In the genomic region with DNA sequence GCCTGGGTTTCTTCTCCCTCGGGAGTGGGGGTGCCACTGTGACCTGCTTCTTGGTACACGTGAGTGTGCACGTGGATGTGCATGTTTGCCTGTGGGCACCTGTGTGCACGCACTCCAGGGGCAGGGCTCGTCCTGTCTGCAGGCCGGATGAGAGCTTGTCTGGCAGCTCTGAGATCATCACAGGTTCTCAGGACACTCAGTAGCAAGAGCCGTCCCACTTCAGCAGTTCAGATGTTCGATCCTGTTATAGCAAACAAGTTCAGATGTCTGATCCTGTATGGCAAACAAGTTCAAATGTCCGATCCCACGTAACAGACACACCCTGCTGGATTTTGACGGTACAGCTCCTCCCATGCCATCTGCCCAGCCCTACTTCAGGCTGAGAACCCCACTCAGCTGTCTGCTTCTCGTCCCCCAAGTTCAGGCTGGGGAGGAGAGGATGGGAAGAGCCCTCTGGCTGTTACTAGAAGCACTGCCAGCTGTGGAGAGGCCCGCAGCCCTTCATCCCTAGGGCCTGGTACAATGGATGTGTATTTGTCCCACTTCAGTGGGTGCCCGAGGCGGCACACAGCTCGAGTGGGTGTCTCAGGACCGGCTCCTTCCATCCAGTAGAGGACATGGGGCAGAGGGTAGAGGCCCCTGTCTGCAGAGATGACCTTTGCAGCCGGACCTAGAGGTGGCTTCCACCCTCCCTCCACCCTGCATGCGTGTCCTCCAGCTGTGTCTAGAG, we compare ENCODE assay signal across 1 cellular context.
A peak's percentile ranks its signal among the peaks of the same experiment; 100 is the strongest.
TF ChIP-seq lines count a peak whose summit lies in the region.

No MANE protein-coding gene starts in this region.

TF ChIP-seq in HepG2, 621 proteins besides CTCF, POLR2A, EP300 and RAD21 (continued from another document and continues in another):
- TF ChIP-seq, protein P1, sequence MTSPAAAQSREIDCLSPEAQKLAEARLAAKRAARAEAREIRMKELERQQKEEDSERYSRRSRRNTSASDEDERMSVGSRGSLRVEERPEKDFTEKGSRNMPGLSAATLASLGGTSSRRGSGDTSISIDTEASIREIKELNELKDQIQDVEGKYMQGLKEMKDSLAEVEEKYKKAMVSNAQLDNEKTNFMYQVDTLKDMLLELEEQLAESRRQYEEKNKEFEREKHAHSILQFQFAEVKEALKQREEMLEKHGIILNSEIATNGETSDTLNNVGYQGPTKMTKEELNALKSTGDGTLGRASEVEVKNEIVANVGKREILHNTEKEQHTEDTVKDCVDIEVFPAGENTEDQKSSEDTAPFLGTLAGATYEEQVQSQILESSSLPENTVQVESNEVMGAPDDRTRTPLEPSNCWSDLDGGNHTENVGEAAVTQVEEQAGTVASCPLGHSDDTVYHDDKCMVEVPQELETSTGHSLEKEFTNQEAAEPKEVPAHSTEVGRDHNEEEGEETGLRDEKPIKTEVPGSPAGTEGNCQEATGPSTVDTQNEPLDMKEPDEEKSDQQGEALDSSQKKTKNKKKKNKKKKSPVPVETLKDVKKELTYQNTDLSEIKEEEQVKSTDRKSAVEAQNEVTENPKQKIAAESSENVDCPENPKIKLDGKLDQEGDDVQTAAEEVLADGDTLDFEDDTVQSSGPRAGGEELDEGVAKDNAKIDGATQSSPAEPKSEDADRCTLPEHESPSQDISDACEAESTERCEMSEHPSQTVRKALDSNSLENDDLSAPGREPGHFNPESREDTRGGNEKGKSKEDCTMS (CRISPR knock-in tag; conservative IDR thresholded peaks at IDR 0.05) = no peak
- no peak for TF ChIP-seq ZNF253 (CRISPR knock-in tag; IDR thresholded peaks at IDR 0.05; ENCODE audit: borderline replicate concordance)
- TF ChIP-seq GTF2F1 (IDR thresholded peaks at IDR 0.05; ENCODE audit: low read length) = no peak
- 0 out of 2 replicates have a peak, but pooled peaks have one; percentile 25 for TF ChIP-seq ZFX (CRISPR knock-in tag; IDR thresholded peaks at IDR 0.05; ENCODE audit: low read depth)
- no peak for TF ChIP-seq NFE2L1 (CRISPR knock-in tag; IDR thresholded peaks at IDR 0.05; ENCODE audit: borderline replicate concordance)
- TF ChIP-seq ZNF614 (CRISPR knock-in tag; IDR thresholded peaks at IDR 0.05; ENCODE audit: borderline replicate concordance) = no peak
- TF ChIP-seq ZFP41 (CRISPR knock-in tag; IDR thresholded peaks at IDR 0.05; ENCODE audit: borderline replicate concordance) = peak; percentile 3; the same call in 1 of the 2 replicates
- no peak for TF ChIP-seq TARDBP (CRISPR knock-in tag; IDR thresholded peaks at IDR 0.05)
- TF ChIP-seq ZBTB20 (CRISPR knock-in tag; IDR thresholded peaks at IDR 0.05; ENCODE audit: borderline replicate concordance, low read depth) = no peak
- 0 out of 2 replicates have a peak, but pooled peaks have one; percentile 22 for TF ChIP-seq HDAC2 (CRISPR knock-in tag; IDR thresholded peaks at IDR 0.05)
- TF ChIP-seq ETV6 (CRISPR knock-in tag; conservative IDR thresholded peaks at IDR 0.05) = no peak
- no peak for TF ChIP-seq ZNF761 (CRISPR knock-in tag; conservative IDR thresholded peaks at IDR 0.05)
- TF ChIP-seq MEF2D (CRISPR knock-in tag; IDR thresholded peaks at IDR 0.05) = 0 out of 2 replicates have a peak, but pooled peaks have one; percentile 59
- TF ChIP-seq NFKB2 (CRISPR knock-in tag; IDR thresholded peaks at IDR 0.05; ENCODE audit: borderline replicate concordance) = 0 out of 2 replicates have a peak, but pooled peaks have one; percentile 16
- no peak for TF ChIP-seq KDM1A (CRISPR knock-in tag; IDR thresholded peaks at IDR 0.05)
- TF ChIP-seq HMG20A (CRISPR knock-in tag; IDR thresholded peaks at IDR 0.05; ENCODE audit: borderline replicate concordance) = no peak
- TF ChIP-seq ZNF75D (CRISPR knock-in tag; IDR thresholded peaks at IDR 0.05; ENCODE audit: borderline replicate concordance) = no peak
- TF ChIP-seq ZMYM2 (CRISPR knock-in tag; IDR thresholded peaks at IDR 0.05) = 0 out of 2 replicates have a peak, but pooled peaks have one; percentile 30
- no peak for TF ChIP-seq EHMT2 (IDR thresholded peaks at IDR 0.05; ENCODE audit: borderline replicate concordance, low read depth, low read length)
- TF ChIP-seq POGZ (CRISPR knock-in tag; IDR thresholded peaks at IDR 0.05) = 0 out of 2 replicates have a peak, but pooled peaks have one; percentile 24
- no peak for TF ChIP-seq GABPA (IDR thresholded peaks at IDR 0.05; ENCODE audit: low read depth, low read length)
- TF ChIP-seq GABPA (CRISPR knock-in tag; IDR thresholded peaks at IDR 0.05; ENCODE audit: low read depth) = no peak
- TF ChIP-seq FOXK2 (IDR thresholded peaks at IDR 0.05) = no peak
- TF ChIP-seq ZMYM3 (CRISPR knock-in tag; IDR thresholded peaks at IDR 0.05) = peak; percentile 14; the same call in 1 of the 2 replicates
- TF ChIP-seq TRIM24 (CRISPR knock-in tag; IDR thresholded peaks at IDR 0.05) = no peak
- TF ChIP-seq, protein P2, sequence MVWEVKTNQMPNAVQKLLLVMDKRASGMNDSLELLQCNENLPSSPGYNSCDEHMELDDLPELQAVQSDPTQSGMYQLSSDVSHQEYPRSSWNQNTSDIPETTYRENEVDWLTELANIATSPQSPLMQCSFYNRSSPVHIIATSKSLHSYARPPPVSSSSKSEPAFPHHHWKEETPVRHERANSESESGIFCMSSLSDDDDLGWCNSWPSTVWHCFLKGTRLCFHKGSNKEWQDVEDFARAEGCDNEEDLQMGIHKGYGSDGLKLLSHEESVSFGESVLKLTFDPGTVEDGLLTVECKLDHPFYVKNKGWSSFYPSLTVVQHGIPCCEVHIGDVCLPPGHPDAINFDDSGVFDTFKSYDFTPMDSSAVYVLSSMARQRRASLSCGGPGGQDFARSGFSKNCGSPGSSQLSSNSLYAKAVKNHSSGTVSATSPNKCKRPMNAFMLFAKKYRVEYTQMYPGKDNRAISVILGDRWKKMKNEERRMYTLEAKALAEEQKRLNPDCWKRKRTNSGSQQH (CRISPR knock-in tag; IDR thresholded peaks at IDR 0.05; ENCODE audit: low read depth) = no peak
- TF ChIP-seq NFE2L2 (IDR thresholded peaks at IDR 0.05; ENCODE audit: low read length) = no peak
- no peak for TF ChIP-seq NFRKB (IDR thresholded peaks at IDR 0.05)
- no peak for TF ChIP-seq ATF7 (IDR thresholded peaks at IDR 0.05)
- no peak for TF ChIP-seq ATF7 (CRISPR knock-in tag; IDR thresholded peaks at IDR 0.05)
- TF ChIP-seq SAFB2 (CRISPR knock-in tag; IDR thresholded peaks at IDR 0.05; ENCODE audit: borderline replicate concordance, low read depth) = no peak
- peak; percentile 63; the same call in 1 of the 2 replicates for TF ChIP-seq SALL2 (CRISPR knock-in tag; IDR thresholded peaks at IDR 0.05)
- no peak for TF ChIP-seq KAT7 (CRISPR knock-in tag; IDR thresholded peaks at IDR 0.05; ENCODE audit: borderline replicate concordance)
- TF ChIP-seq CHCHD3 (CRISPR knock-in tag; IDR thresholded peaks at IDR 0.05) = no peak
- no peak for TF ChIP-seq LCORL (IDR thresholded peaks at IDR 0.05)
- TF ChIP-seq LCORL (CRISPR knock-in tag; IDR thresholded peaks at IDR 0.05) = no peak
- peak; percentile 41; the same call in 1 of the 2 replicates for TF ChIP-seq PHF21A (CRISPR knock-in tag; IDR thresholded peaks at IDR 0.05)
- TF ChIP-seq, protein P3, sequence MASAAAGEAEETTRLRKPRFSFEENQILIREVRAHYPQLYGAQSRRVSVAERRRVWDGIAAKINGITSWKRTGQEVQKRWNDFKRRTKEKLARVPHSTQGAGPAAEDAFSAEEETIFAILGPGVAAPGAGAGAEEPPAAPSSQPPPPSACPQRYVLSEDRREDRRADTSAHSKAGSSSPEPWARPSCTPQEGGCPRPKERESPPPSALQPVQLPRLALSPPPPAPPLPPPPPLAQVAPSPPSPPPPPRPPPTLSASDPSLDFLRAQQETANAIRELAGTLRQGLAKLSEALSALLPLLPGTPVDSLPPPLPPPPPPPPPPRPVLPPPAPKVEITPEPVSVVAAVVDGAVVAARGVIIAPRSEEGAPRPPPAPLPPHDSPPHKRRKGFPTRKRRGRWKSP (CRISPR knock-in tag; IDR thresholded peaks at IDR 0.05) = no peak
- TF ChIP-seq TEAD2 (CRISPR knock-in tag; IDR thresholded peaks at IDR 0.05) = no peak
- TF ChIP-seq PITX1 (CRISPR knock-in tag; IDR thresholded peaks at IDR 0.05) = 0 out of 2 replicates have a peak, but pooled peaks have one; percentile 35
- TF ChIP-seq MYC (CRISPR knock-in tag; IDR thresholded peaks at IDR 0.05; ENCODE audit: borderline replicate concordance) = peak; percentile 36; the same call in 1 of the 2 replicates
- no peak for TF ChIP-seq ZNF12 (CRISPR knock-in tag; IDR thresholded peaks at IDR 0.05)
- TF ChIP-seq ZKSCAN1 (IDR thresholded peaks at IDR 0.05; ENCODE audit: low read length) = no peak
- TF ChIP-seq, protein P4, sequence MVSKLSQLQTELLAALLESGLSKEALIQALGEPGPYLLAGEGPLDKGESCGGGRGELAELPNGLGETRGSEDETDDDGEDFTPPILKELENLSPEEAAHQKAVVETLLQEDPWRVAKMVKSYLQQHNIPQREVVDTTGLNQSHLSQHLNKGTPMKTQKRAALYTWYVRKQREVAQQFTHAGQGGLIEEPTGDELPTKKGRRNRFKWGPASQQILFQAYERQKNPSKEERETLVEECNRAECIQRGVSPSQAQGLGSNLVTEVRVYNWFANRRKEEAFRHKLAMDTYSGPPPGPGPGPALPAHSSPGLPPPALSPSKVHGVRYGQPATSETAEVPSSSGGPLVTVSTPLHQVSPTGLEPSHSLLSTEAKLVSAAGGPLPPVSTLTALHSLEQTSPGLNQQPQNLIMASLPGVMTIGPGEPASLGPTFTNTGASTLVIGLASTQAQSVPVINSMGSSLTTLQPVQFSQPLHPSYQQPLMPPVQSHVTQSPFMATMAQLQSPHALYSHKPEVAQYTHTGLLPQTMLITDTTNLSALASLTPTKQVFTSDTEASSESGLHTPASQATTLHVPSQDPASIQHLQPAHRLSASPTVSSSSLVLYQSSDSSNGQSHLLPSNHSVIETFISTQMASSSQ (IDR thresholded peaks at IDR 0.05; ENCODE audit: low read depth) = no peak
- TF ChIP-seq, protein P4 (CRISPR knock-in tag; IDR thresholded peaks at IDR 0.05; ENCODE audit: borderline replicate concordance) = no peak
- TF ChIP-seq ZNF766 (CRISPR knock-in tag; IDR thresholded peaks at IDR 0.05; ENCODE audit: borderline replicate concordance) = no peak; the same call in 1 of the 2 replicates
- no peak for TF ChIP-seq ZNF83 (CRISPR knock-in tag; IDR thresholded peaks at IDR 0.05; ENCODE audit: borderline replicate concordance)
- TF ChIP-seq NCOR1 (IDR thresholded peaks at IDR 0.05; ENCODE audit: borderline replicate concordance, low read length) = peak; percentile 57; the same call in 1 of the 2 replicates
- no peak for TF ChIP-seq ZNF143 (CRISPR knock-in tag; IDR thresholded peaks at IDR 0.05)
- TF ChIP-seq RARA (CRISPR knock-in tag; IDR thresholded peaks at IDR 0.05) = peak; percentile 38
- TF ChIP-seq, protein P5, sequence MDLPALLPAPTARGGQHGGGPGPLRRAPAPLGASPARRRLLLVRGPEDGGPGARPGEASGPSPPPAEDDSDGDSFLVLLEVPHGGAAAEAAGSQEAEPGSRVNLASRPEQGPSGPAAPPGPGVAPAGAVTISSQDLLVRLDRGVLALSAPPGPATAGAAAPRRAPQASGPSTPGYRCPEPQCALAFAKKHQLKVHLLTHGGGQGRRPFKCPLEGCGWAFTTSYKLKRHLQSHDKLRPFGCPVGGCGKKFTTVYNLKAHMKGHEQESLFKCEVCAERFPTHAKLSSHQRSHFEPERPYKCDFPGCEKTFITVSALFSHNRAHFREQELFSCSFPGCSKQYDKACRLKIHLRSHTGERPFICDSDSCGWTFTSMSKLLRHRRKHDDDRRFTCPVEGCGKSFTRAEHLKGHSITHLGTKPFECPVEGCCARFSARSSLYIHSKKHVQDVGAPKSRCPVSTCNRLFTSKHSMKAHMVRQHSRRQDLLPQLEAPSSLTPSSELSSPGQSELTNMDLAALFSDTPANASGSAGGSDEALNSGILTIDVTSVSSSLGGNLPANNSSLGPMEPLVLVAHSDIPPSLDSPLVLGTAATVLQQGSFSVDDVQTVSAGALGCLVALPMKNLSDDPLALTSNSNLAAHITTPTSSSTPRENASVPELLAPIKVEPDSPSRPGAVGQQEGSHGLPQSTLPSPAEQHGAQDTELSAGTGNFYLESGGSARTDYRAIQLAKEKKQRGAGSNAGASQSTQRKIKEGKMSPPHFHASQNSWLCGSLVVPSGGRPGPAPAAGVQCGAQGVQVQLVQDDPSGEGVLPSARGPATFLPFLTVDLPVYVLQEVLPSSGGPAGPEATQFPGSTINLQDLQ (CRISPR knock-in tag; IDR thresholded peaks at IDR 0.05) = no peak
- TF ChIP-seq BHLHE40 (IDR thresholded peaks at IDR 0.05; ENCODE audit: low read length) = peak; percentile 69
- TF ChIP-seq ZNF337 (CRISPR knock-in tag; IDR thresholded peaks at IDR 0.05; ENCODE audit: borderline replicate concordance, low read depth) = no peak
- no peak for TF ChIP-seq NONO (IDR thresholded peaks at IDR 0.05)
- TF ChIP-seq NONO (CRISPR knock-in tag; conservative IDR thresholded peaks at IDR 0.05) = 0 out of 2 replicates have a peak, but pooled peaks have one; percentile 32
- no peak for TF ChIP-seq ATAD3A (CRISPR knock-in tag; IDR thresholded peaks at IDR 0.05)
- peak; percentile 17 for TF ChIP-seq RBM39 (IDR thresholded peaks at IDR 0.05; ENCODE audit: low read depth, low read length, poor library complexity, severe bottlenecking)
- TF ChIP-seq MAFK (conservative IDR thresholded peaks at IDR 0.05 in 1 of 2, IDR thresholded peaks at IDR 0.05 in 1 of 2; ENCODE audit: low read length in 2 of 2) = no peak
- TF ChIP-seq, protein P6, sequence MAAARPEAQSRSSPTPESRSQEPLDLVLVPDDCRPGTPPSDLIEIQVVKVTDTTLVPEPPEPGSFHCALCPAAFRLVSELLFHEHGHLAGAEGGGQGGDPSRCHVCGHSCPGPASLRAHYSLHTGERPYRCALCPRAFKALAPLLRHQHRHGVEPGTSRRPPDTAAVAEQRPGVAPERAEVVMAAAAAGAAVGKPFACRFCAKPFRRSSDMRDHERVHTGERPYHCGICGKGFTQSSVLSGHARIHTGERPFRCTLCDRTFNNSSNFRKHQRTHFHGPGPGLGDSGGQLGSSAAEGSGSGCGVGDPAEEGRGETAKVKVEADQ (CRISPR knock-in tag; IDR thresholded peaks at IDR 0.05; ENCODE audit: borderline replicate concordance) = no peak
- 0 out of 2 replicates have a peak, but pooled peaks have one; percentile 19 for TF ChIP-seq SOX5 (CRISPR knock-in tag; IDR thresholded peaks at IDR 0.05; ENCODE audit: borderline replicate concordance)
- TF ChIP-seq ZNF556 (CRISPR knock-in tag; IDR thresholded peaks at IDR 0.05; ENCODE audit: borderline replicate concordance) = no peak
- no peak for TF ChIP-seq U2AF2 (IDR thresholded peaks at IDR 0.05; ENCODE audit: low read depth, low read length)
- TF ChIP-seq ZNF616 (CRISPR knock-in tag; IDR thresholded peaks at IDR 0.05; ENCODE audit: low read depth) = no peak
- TF ChIP-seq ETV5 (CRISPR knock-in tag; IDR thresholded peaks at IDR 0.05; ENCODE audit: borderline replicate concordance) = peak; percentile 64; the same call in 1 of the 2 replicates
